Comparison of ENCODE assay signal across 1 cellular context in genomic region chr1:156130578-156130942, GRCh38.
TF ChIP-seq lines count a peak whose summit lies in the region.

No MANE protein-coding gene starts in this region.

TF ChIP-seq in HCT116, 20 proteins besides CTCF, POLR2A, EP300 and RAD21:
- TF ChIP-seq EZH2 (IDR thresholded peaks at IDR 0.05) (no peak), MAX (IDR thresholded peaks at IDR 0.05) (no peak), ZBTB33 (IDR thresholded peaks at IDR 0.05; ENCODE audit: extremely low read depth, insufficient replicate concordance, low read length) (no peak), SP1 (IDR thresholded peaks at IDR 0.05; ENCODE audit: low read depth) (no peak), YY1 (IDR thresholded peaks at IDR 0.05; ENCODE audit: extremely low read depth, insufficient replicate concordance, low read depth, low read length) (no peak), CBX3 (IDR thresholded peaks at IDR 0.05; ENCODE audit: low read depth) (no peak), POLR2AphosphoS5 (IDR thresholded peaks at IDR 0.05; ENCODE audit: low read depth, low read length) (no peak), EGR1 (IDR thresholded peaks at IDR 0.05; ENCODE audit: low read depth) (no peak), ATF3 (IDR thresholded peaks at IDR 0.05) (no peak), ZNF274 (IDR thresholded peaks at IDR 0.05; ENCODE audit: low read depth, low read length) (no peak)
TF ChIP-seq in HCT116: peak in this region for 0.
